16 cellular contexts compared by ENCODE assay signal in genomic region chr6:12585497-12585958, GRCh38.
A peak's percentile ranks its signal among the peaks of the same experiment; 100 is the strongest.
DNase-seq lines count a peak whose midpoint lies in the region; ATAC-seq and TF ChIP-seq lines count a peak whose summit lies in the region.
"Had no signal": no experiment of that assay in that cellular context is flagged by ENCODE, and none has a peak within 500 bp of the region (broad histone marks: within the 10 kb centered on the region; RNA-seq: fewer than 3 reads in every experiment).

No MANE protein-coding gene starts in this region.

- H2AFZ ChIP-seq in neuronal stem cell (ENCODE audit: low read length) = no peak overlapping the region

- CTCF ChIA-PET in MCF 10A (lab: Yijun Ruan, JAX) = interaction anchor here (0.6 to 1.1 kb wide), 3 partner anchors 13 to 296 kb away, joined by 3 to 6 read pairs (median 3); no protein-coding TSS in a partner anchor

- no peaks in the 10 kb centered on the region for H3K9me3 ChIP-seq in breast epithelium
- H3K9me3 ChIP-seq in right cardiac atrium (ENCODE audit: control insufficient read depth, low read length) = no peaks in the 10 kb centered on the region
- no peaks in the 10 kb centered on the region for H3K9me3 ChIP-seq in neuronal stem cell (replicated peaks in 1 of 2; ENCODE audit: control insufficient read depth in 2 of 2, insufficient read depth in 1 of 2, low read depth in 1 of 2, low read length in 2 of 2)
- H3K9me3 ChIP-seq in upper lobe of right lung = no peaks in the 10 kb centered on the region
- H3K9me3 ChIP-seq: ascending aorta had no signal

- H3K23ac ChIP-seq in neuronal stem cell (ENCODE audit: low read depth, low read length, poor library complexity) = no peak overlapping the region

- H3K4me3 ChIP-seq in breast epithelium (peak overlapping the region in 1 of 3 donors; percentile 12), right cardiac atrium (ENCODE audit: low read length) (no peak overlapping the region), neuronal stem cell (ENCODE audit: low read length in 2 of 2) (no peak overlapping the region), upper lobe of right lung (no peak overlapping the region)

- H3K14ac ChIP-seq in neuronal stem cell (ENCODE audit: low read length) = peak overlapping the region; percentile 8

- no peaks in the 10 kb centered on the region for H3K27me3 Mint-ChIP-seq in MCF 10A (ENCODE audit: insufficient read depth, unreplicated experiment)

- peak overlapping the region; percentile 27 for H3K18ac ChIP-seq in neuronal stem cell (ENCODE audit: low read length)

- intact Hi-C loops in breast epithelium (cut with DNase I; ENCODE audit: low total_unique reads) = no loop called here
- intact Hi-C loops in MCF 10A (cut with micrococcal nuclease) = no loop called here
- intact Hi-C loops in right cardiac atrium (cut with DNase I) = no loop called here
- intact Hi-C loops in upper lobe of right lung (cut with DNase I) = no loop called here

- no peak overlapping the region for H3K4ac ChIP-seq in neuronal stem cell (ENCODE audit: low read length)

- H3K4me1 ChIP-seq in breast epithelium = no peaks in the 10 kb centered on the region
- peaks cover 3% of the 10 kb centered on the region for H3K4me1 ChIP-seq in right cardiac atrium (ENCODE audit: control insufficient read depth, insufficient read depth, low read length)
- H3K4me1 ChIP-seq in neuronal stem cell (ENCODE audit: control insufficient read depth in 2 of 2, insufficient read depth in 1 of 2, low read depth in 1 of 2, low read length in 2 of 2) = peaks cover 1 to 3% of the 10 kb centered on the region in 2 donors
- H3K4me1 ChIP-seq in upper lobe of right lung = no peaks in the 10 kb centered on the region
- H3K4me1 ChIP-seq: ascending aorta had no signal

- no peak overlapping the region for H3K4me2 ChIP-seq in neuronal stem cell (ENCODE audit: insufficient read depth, low read length, poor library complexity, severe bottlenecking)

- no peak overlapping the region for H3K27ac Mint-ChIP-seq in MCF 10A (ENCODE audit: low read depth, unreplicated experiment)
- H3K27ac Mint-ChIP-seq: activated B cell treated with CpG ODN at 0.5 μM for 24 hours; natural killer cell treated with Interleukin-12 subunit alpha and Interleukin-12 subunit beta and Interleukin-15 and Interleukin-18, amount 100 ng/mL, for 72 hours had no signal

- H2BK12ac ChIP-seq in neuronal stem cell (ENCODE audit: low read length) = peak overlapping the region; percentile 10

- no peak overlapping the region for H2BK120ac ChIP-seq in neuronal stem cell (ENCODE audit: low read depth, low read length)

- POLR2A ChIA-PET in MCF 10A (lab: Yijun Ruan, JAX) = no interaction called here

- H3K27ac ChIP-seq in breast epithelium = peak overlapping the region; percentile 28 to 43
- peak overlapping the region; percentile 69 for H3K27ac ChIP-seq in right cardiac atrium (ENCODE audit: low read length)
- no peak overlapping the region for H3K27ac ChIP-seq in neuronal stem cell (replicated peaks; ENCODE audit: low read length)
- peak overlapping the region; percentile 61 for H3K27ac ChIP-seq in upper lobe of right lung
- H3K27ac ChIP-seq: 22Rv1 had no signal

- no peak for TF ChIP-seq POLR2A in breast epithelium (IDR thresholded peaks at IDR 0.05)

- no peaks in the 10 kb centered on the region for H3K36me3 Mint-ChIP-seq in MCF 10A (ENCODE audit: insufficient read depth, unreplicated experiment)
- H3K36me3 Mint-ChIP-seq: CD4-positive, CD25-positive, alpha-beta regulatory T cell; natural killer cell treated with Interleukin-12 subunit alpha and Interleukin-12 subunit beta and Interleukin-15 and Interleukin-18, amount 100 ng/mL, for 72 hours had no signal

- DNase-seq in breast epithelium (ENCODE audit: low spot score in 2 of 2) (peak in 1 of 2 donors; percentile 36), MCF 10A (ENCODE audit: unreplicated experiment) (no peak), right cardiac atrium (peak; percentile 29 to 57 (median 49)), neuronal stem cell (ENCODE audit: low spot score) (no peak), upper lobe of right lung (peak; percentile 59), C1 segment of cervical spinal cord (lab: John Stamatoyannopoulos, UW) (no peak), cerebellar cortex (ENCODE audit: low spot score) (no peak)
- DNase-seq: activated B cell treated with CpG ODN at 0.5 μM for 24 hours; activated effector memory CD4-positive, alpha-beta T cell treated with anti-CD3 and anti-CD28 coated beads, Interleukin-2, amount 50 U/mL, for 16 hours; CD4-positive, CD25-positive, alpha-beta regulatory T cell; NCI-H187 treated with DMSO at 0.1 percent for 48 hours; NCI-H526 treated with DMSO at 0.1 percent for 48 hours had no signal

- WGBS in right cardiac atrium = 30% methylated on average over 12 of the region's 12 CpGs
- no CpG with 5 or more reads among the region's 12 CpGs for WGBS in neuronal stem cell (ENCODE audit: extremely low coverage in 2 of 2, insufficient read length in 2 of 2, insufficient replicate concordance in 1 of 2), 2 donors

- peaks cover 3% of the 10 kb centered on the region for H3K79me1 ChIP-seq in neuronal stem cell (ENCODE audit: low read depth, low read length)

- H3K4me3 Mint-ChIP-seq in MCF 10A (ENCODE audit: unreplicated experiment) = no peak overlapping the region
- H3K4me3 Mint-ChIP-seq: activated B cell treated with CpG ODN at 0.5 μM for 24 hours; CD4-positive, CD25-positive, alpha-beta regulatory T cell; natural killer cell treated with Interleukin-12 subunit alpha and Interleukin-12 subunit beta and Interleukin-15 and Interleukin-18, amount 100 ng/mL, for 72 hours had no signal

- H3K27me3 ChIP-seq in breast epithelium (no peaks in the 10 kb centered on the region), right cardiac atrium (ENCODE audit: control insufficient read depth, insufficient read depth) (no peaks in the 10 kb centered on the region), neuronal stem cell (ENCODE audit: control insufficient read depth in 3 of 3, insufficient read depth in 3 of 3, low read depth in 1 of 3, low read length in 3 of 3) (no peaks in the 10 kb centered on the region), upper lobe of right lung (no peaks in the 10 kb centered on the region)
- H3K27me3 ChIP-seq: ascending aorta had no signal

- H3K9me3 Mint-ChIP-seq in MCF 10A (ENCODE audit: unreplicated experiment) = no peaks in the 10 kb centered on the region
- H3K9me3 Mint-ChIP-seq: activated B cell treated with CpG ODN at 0.5 μM for 24 hours; natural killer cell treated with Interleukin-12 subunit alpha and Interleukin-12 subunit beta and Interleukin-15 and Interleukin-18, amount 100 ng/mL, for 72 hours had no signal

- H2AK5ac ChIP-seq in neuronal stem cell (ENCODE audit: low read depth, low read length) = no peak overlapping the region

- H3K36me3 ChIP-seq in breast epithelium (no peaks in the 10 kb centered on the region), neuronal stem cell (replicated peaks in 1 of 2; ENCODE audit: control insufficient read depth in 2 of 2, insufficient read depth in 2 of 2, low read length in 2 of 2) (no peaks in the 10 kb centered on the region), upper lobe of right lung (no peaks in the 10 kb centered on the region)
- H3K36me3 ChIP-seq: ascending aorta had no signal

- peak overlapping the region; percentile 75 for H2BK15ac ChIP-seq in neuronal stem cell (ENCODE audit: low read length)

- H3K4me1 Mint-ChIP-seq in MCF 10A (ENCODE audit: insufficient read depth, unreplicated experiment) = no peaks in the 10 kb centered on the region
- H3K4me1 Mint-ChIP-seq: CD4-positive, CD25-positive, alpha-beta regulatory T cell had no signal

- ATAC-seq in right cardiac atrium (peak; percentile 78 to 82), upper lobe of right lung (peak; percentile 89), GM18873 (IDR thresholded peaks at IDR 0.05; ENCODE audit: low FRiP score, unreplicated experiment) (no peak)
- ATAC-seq: natural killer cell treated with Interleukin-12 subunit alpha and Interleukin-12 subunit beta and Interleukin-15 and Interleukin-18, amount 100 ng/mL, for 72 hours had no signal

- H4K8ac ChIP-seq in neuronal stem cell (ENCODE audit: low read depth, low read length) = peak overlapping the region; percentile 48

- H2BK5ac ChIP-seq in neuronal stem cell (ENCODE audit: low read length) = no peak overlapping the region

- BruUV-seq in MCF 10A (replicated peaks; lab: Mats Ljungman, UMichigan) = no TSS peak

- no peak overlapping the region for H4K91ac ChIP-seq in neuronal stem cell (ENCODE audit: low read depth, low read length, poor library complexity)

- no peak overlapping the region for H3K9ac ChIP-seq in neuronal stem cell (ENCODE audit: low read depth, low read length, poor library complexity)

- no peak for TF ChIP-seq CTCF in breast epithelium (IDR thresholded peaks at IDR 0.05)
- TF ChIP-seq CTCF in MCF 10A (IDR thresholded peaks at IDR 0.05; ENCODE audit: unreplicated experiment) = no peak
- TF ChIP-seq CTCF in upper lobe of right lung (IDR thresholded peaks at IDR 0.05) = no peak

Comparison
In these comparisons a context has a peak if more than half of its experiments do, and no peak if none do; other contexts are left out.
1. DNase-seq: peak in right cardiac atrium (3 of 3) and upper lobe of right lung (single experiment); none in MCF 10A (single experiment), neuronal stem cell (single experiment), C1 segment of cervical spinal cord (0 of 14) and cerebellar cortex (single experiment).